ENCODE assay signal across 10 cellular contexts in genomic region chr5:54902817-54903473, GRCh38.
A peak's percentile ranks its signal among the peaks of the same experiment; 100 is the strongest.
DNase-seq lines count a peak whose midpoint lies in the region; ATAC-seq, FAIRE-seq and TF ChIP-seq lines count a peak whose summit lies in the region.
"Had no signal": no experiment of that assay in that cellular context is flagged by ENCODE, and none has a peak within 500 bp of the region (broad histone marks: within the 10 kb centered on the region; RNA-seq: fewer than 3 reads in every experiment).

No MANE protein-coding gene starts in this region.

- intact Hi-C loops in psoas muscle (cut with DNase I) = no loop called here

- H3K4me3 ChIP-seq in psoas muscle (no peak overlapping the region), neural progenitor cell (no peak overlapping the region)
- H3K4me3 ChIP-seq: heart left ventricle, upper lobe of left lung had no signal

- no peaks in the 10 kb centered on the region for H3K36me3 Mint-ChIP-seq in neural progenitor cell

- FAIRE-seq in GM12891 (lab: Jason Lieb, UNC) = peak; percentile 66

- H3K27ac ChIP-seq in psoas muscle (no peak overlapping the region), neural progenitor cell (no peak overlapping the region)
- H3K27ac ChIP-seq: upper lobe of left lung had no signal

- no peaks in the 10 kb centered on the region for H3F3A ChIP-seq in neural progenitor cell (ENCODE audit: low read depth)

- no peak overlapping the region for H3K4me2 ChIP-seq in neural progenitor cell

- peaks cover 3% of the 10 kb centered on the region for H3K27me3 Mint-ChIP-seq in neural progenitor cell (ENCODE audit: insufficient read depth, low read depth)

- H3K36me3 ChIP-seq in psoas muscle (ENCODE audit: insufficient read depth in 1 of 2, low read depth in 1 of 2) = no peaks in the 10 kb centered on the region
- H3K36me3 ChIP-seq in neural progenitor cell = no peaks in the 10 kb centered on the region
- H3K36me3 ChIP-seq: heart left ventricle, upper lobe of left lung had no signal

- no peak overlapping the region for H3K4me3 Mint-ChIP-seq in neural progenitor cell

- peaks cover 25% of the 10 kb centered on the region for H3K4me1 Mint-ChIP-seq in neural progenitor cell

- H3K9me3 Mint-ChIP-seq in neural progenitor cell = no peaks in the 10 kb centered on the region

- H3K79me2 ChIP-seq in neural progenitor cell (ENCODE audit: low read depth) = no peaks in the 10 kb centered on the region

- ATAC-seq in GM21447 (IDR thresholded peaks at IDR 0.05; ENCODE audit: unreplicated experiment) (peak; percentile 99), psoas muscle (peak; percentile 41 to 61 (median 48))

- TF ChIP-seq POLR2A in GM12891 (IDR thresholded peaks at IDR 0.05; ENCODE audit: low read depth, low read length) = no peak

- H3K9me3 ChIP-seq in psoas muscle = no peaks in the 10 kb centered on the region
- no peaks in the 10 kb centered on the region for H3K9me3 ChIP-seq in neural progenitor cell (ENCODE audit: low read depth)
- H3K9me3 ChIP-seq: heart left ventricle, upper lobe of left lung had no signal

- DNase-seq in GM12891 (ENCODE audit: insufficient read length, low spot score) = no peak
- DNase-seq in HT1080 (ENCODE audit: low read depth) = peak; percentile 48
- DNase-seq in activated CD8-positive, alpha-beta memory T cell treated with anti-CD3 and anti-CD28 coated beads, Interleukin-2, amount 50 U/mL, for 24 hours (ENCODE audit: extremely low read depth) = peak; percentile 28
- DNase-seq in psoas muscle = no peak
- no peak for DNase-seq in HuH-7 (ENCODE audit: low spot score)
- DNase-seq in NCI-H1092 treated with DMSO at 0.1 percent for 48 hours (lab: John Stamatoyannopoulos, UW) = no peak
- no peak for DNase-seq in neural progenitor cell (ENCODE audit: low spot score)
- DNase-seq: heart left ventricle, upper lobe of left lung had no signal

- 25 to 42% (median 25%) methylated on average over 2 of the region's 2 CpGs for WGBS in psoas muscle, 3 donors

- H3K9ac ChIP-seq in neural progenitor cell = no peak overlapping the region

- H3K4me1 ChIP-seq in psoas muscle (no peaks in the 10 kb centered on the region), neural progenitor cell (no peaks in the 10 kb centered on the region)
- H3K4me1 ChIP-seq: upper lobe of left lung had no signal

- H2AFZ ChIP-seq in neural progenitor cell (replicated peaks) = no peak overlapping the region

- H3K27ac Mint-ChIP-seq in neural progenitor cell = no peak overlapping the region

- no peaks in the 10 kb centered on the region for H4K20me1 ChIP-seq in neural progenitor cell (ENCODE audit: low read depth)

- TF ChIP-seq CTCF in psoas muscle (IDR thresholded peaks at IDR 0.05) (no peak), neural progenitor cell (IDR thresholded peaks at IDR 0.05) (no peak)

- H3K27me3 ChIP-seq in psoas muscle (ENCODE audit: insufficient read depth in 3 of 3, low read length in 2 of 3) = no peaks in the 10 kb centered on the region
- no peaks in the 10 kb centered on the region for H3K27me3 ChIP-seq in neural progenitor cell
- H3K27me3 ChIP-seq: upper lobe of left lung had no signal

TF ChIP-seq in GM12891, 5 proteins besides CTCF, POLR2A, EP300 and RAD21:
- TF ChIP-seq PAX5 (IDR thresholded peaks at IDR 0.05; ENCODE audit: insufficient read depth, low read length, severe bottlenecking) (peak; percentile 100), POU2F2 (IDR thresholded peaks at IDR 0.05; ENCODE audit: low read depth, low read length) (peak; percentile 85; the same call in 1 of the 2 replicates), TAF1 (IDR thresholded peaks at IDR 0.05; ENCODE audit: low read depth, low read length) (no peak), SPI1 (IDR thresholded peaks at IDR 0.05; ENCODE audit: low read depth, low read length) (no peak), POLR2AphosphoS5 (IDR thresholded peaks at IDR 0.05; ENCODE audit: low read depth, low read length) (peak; percentile 63; the same call in 1 of the 2 replicates)

Comparison
In these comparisons a context has a peak if more than half of its experiments do, and no peak if none do; other contexts are left out.
1. DNase-seq: peak in HT1080 (single experiment) and activated CD8-positive, alpha-beta memory T cell treated with anti-CD3 and anti-CD28 coated beads, Interleukin-2, amount 50 U/mL, for 24 hours (single experiment); none in GM12891 (single experiment), psoas muscle (0 of 2), HuH-7 (single experiment), NCI-H1092 treated with DMSO at 0.1 percent for 48 hours (single experiment) and neural progenitor cell (single experiment).